23 cellular contexts compared by ENCODE assay signal in genomic region chr12:12745576-12746211, GRCh38. TPM values are rescaled to one million over a fixed set of nuclear protein-coding genes. Genes with fewer than 3 reads are reported as not detected.
DNase-seq lines count a peak whose midpoint lies in the region; ATAC-seq and TF ChIP-seq lines count a peak whose summit lies in the region.
"Had no signal": no experiment of that assay in that cellular context is flagged by ENCODE, and none has a peak within 500 bp of the region (broad histone marks: within the 10 kb centered on the region; RNA-seq: fewer than 3 reads in every experiment).

No MANE protein-coding gene starts in this region.

- H3K4me1 ChIP-seq in PC-3 (ENCODE audit: insufficient read depth, low read length) (peaks cover 15% of the 10 kb centered on the region), endodermal cell (ENCODE audit: control insufficient read depth, insufficient read depth, low read length) (peaks cover 18% of the 10 kb centered on the region), hepatocyte (ENCODE audit: insufficient read depth) (no peaks in the 10 kb centered on the region)
- H3K4me1 ChIP-seq: Peyer's patch had no signal

- peak overlapping the region; percentile 6 for H3K27ac Mint-ChIP-seq in endodermal cell
- H3K27ac Mint-ChIP-seq: activated naive CD8-positive, alpha-beta T cell; activated T-helper 17 cell treated with anti-CD3 and anti-CD28 coated beads, Interleukin-2, amount 50 U/mL, for 72 hours; progenitor cell of endocrine pancreas had no signal

- H3K4me2 ChIP-seq in PC-3 (ENCODE audit: low read length) (0 out of 2 replicates have a peak overlapping the region, but pooled peaks have one; percentile 30), hepatocyte (no peak overlapping the region)

- no peaks in the 10 kb centered on the region for H3K36me3 ChIP-seq in PC-3 (ENCODE audit: low read depth, low read length)
- no peaks in the 10 kb centered on the region for H3K36me3 ChIP-seq in endodermal cell (ENCODE audit: control insufficient read depth, insufficient read depth, low read length)
- H3K36me3 ChIP-seq in hepatocyte (replicated peaks; ENCODE audit: insufficient read depth, low read depth) = no peaks in the 10 kb centered on the region
- H3K36me3 ChIP-seq: Peyer's patch, suprapubic skin had no signal

- H3F3A ChIP-seq in PC-3 (ENCODE audit: low read length, unreplicated experiment) = no peaks in the 10 kb centered on the region

- H3K4me3 Mint-ChIP-seq in endodermal cell = no peak overlapping the region
- H3K4me3 Mint-ChIP-seq: activated naive CD8-positive, alpha-beta T cell; activated T-helper 17 cell treated with anti-CD3 and anti-CD28 coated beads, Interleukin-2, amount 50 U/mL, for 72 hours; CD4-positive, CD25-positive, alpha-beta regulatory T cell had no signal

- POLR2A ChIA-PET in PC-3 (lab: Charles Lee; ENCODE audit: unreplicated experiment) = no interaction called here

- CTCF ChIA-PET in PC-3 (lab: Charles Lee) = no interaction called here

- H3K36me3 Mint-ChIP-seq in endodermal cell (ENCODE audit: low read depth) = no peaks in the 10 kb centered on the region

- H3K9me3 ChIP-seq in PC-3 (ENCODE audit: low read length) = no peaks in the 10 kb centered on the region
- no peaks in the 10 kb centered on the region for H3K9me3 ChIP-seq in endodermal cell (ENCODE audit: control insufficient read depth, low read length)
- H3K9me3 ChIP-seq in hepatocyte (ENCODE audit: low read depth) = no peaks in the 10 kb centered on the region
- H3K9me3 ChIP-seq: Peyer's patch, suprapubic skin had no signal

- WGBS in endodermal cell (ENCODE audit: insufficient coverage in 1 of 2, insufficient read length in 1 of 2), 2 experiments = 82 to 87% methylated on average over 6 of the region's 7 CpGs
- WGBS in hepatocyte (ENCODE audit: low lambda C conversion rate, missing lambda C conversion rate) = 62% methylated on average over 7 of the region's 7 CpGs

- H3K9ac ChIP-seq in PC-3 (ENCODE audit: low read length) = no peak overlapping the region
- H3K9ac ChIP-seq in endodermal cell (ENCODE audit: extremely low read depth, low read length, poor library complexity, severe bottlenecking) = no peak overlapping the region

- H3K9me3 Mint-ChIP-seq in endodermal cell = no peaks in the 10 kb centered on the region
- H3K9me3 Mint-ChIP-seq: activated T-helper 17 cell treated with anti-CD3 and anti-CD28 coated beads, Interleukin-2, amount 50 U/mL, for 72 hours; CD4-positive, CD25-positive, alpha-beta regulatory T cell had no signal

- H3K9me2 ChIP-seq in PC-3 (replicated peaks; ENCODE audit: low read length) (no peaks in the 10 kb centered on the region), hepatocyte (replicated peaks; ENCODE audit: insufficient read depth) (no peaks in the 10 kb centered on the region)

- H3K27me3 ChIP-seq in PC-3 (ENCODE audit: low read length) (no peaks in the 10 kb centered on the region), endodermal cell (ENCODE audit: control insufficient read depth, insufficient read depth, low read length, poor library complexity, severe bottlenecking) (no peaks in the 10 kb centered on the region), hepatocyte (no peaks in the 10 kb centered on the region)
- H3K27me3 ChIP-seq: Peyer's patch, suprapubic skin had no signal

- no peak overlapping the region for H3K4me3 ChIP-seq in PC-3 (ENCODE audit: low read length)
- no peak overlapping the region for H3K4me3 ChIP-seq in endodermal cell (ENCODE audit: low read length)
- H3K4me3 ChIP-seq in hepatocyte = no peak overlapping the region
- H3K4me3 ChIP-seq: coronary artery, Peyer's patch, suprapubic skin had no signal

- H3K27ac ChIP-seq in PC-3 (ENCODE audit: low read length) = no peak overlapping the region; the same call in 1 of the 2 replicates
- no peak overlapping the region for H3K27ac ChIP-seq in endodermal cell (ENCODE audit: low read depth, low read length)
- H3K27ac ChIP-seq in hepatocyte = no peak overlapping the region
- H3K27ac ChIP-seq: coronary artery, Peyer's patch, suprapubic skin had no signal

- peak; percentile 43; the same call in 1 of the 2 replicates for ATAC-seq in PC-3
- ATAC-seq: activated T-helper 17 cell treated with anti-CD3 and anti-CD28 coated beads, Interleukin-2, amount 50 U/mL, for 72 hours; left lobe of liver had no signal

- H3K27me3 Mint-ChIP-seq in endodermal cell (ENCODE audit: insufficient read depth) = peaks cover 5% of the 10 kb centered on the region
- H3K27me3 Mint-ChIP-seq: activated naive CD8-positive, alpha-beta T cell; activated T-helper 17 cell treated with anti-CD3 and anti-CD28 coated beads, Interleukin-2, amount 50 U/mL, for 72 hours; CD4-positive, CD25-positive, alpha-beta regulatory T cell had no signal

- H2AFZ ChIP-seq in PC-3 (ENCODE audit: low read length) (no peak overlapping the region), hepatocyte (no peak overlapping the region)

- no peaks in the 10 kb centered on the region for H4K20me1 ChIP-seq in PC-3 (ENCODE audit: low read length)
- no peaks in the 10 kb centered on the region for H4K20me1 ChIP-seq in hepatocyte (ENCODE audit: insufficient read depth, poor library complexity, severe bottlenecking)

- TF ChIP-seq CTCF in PC-3 (conservative IDR thresholded peaks at IDR 0.05; ENCODE audit: low read depth, low read length) (no peak), endodermal cell (conservative IDR thresholded peaks at IDR 0.05) (no peak), hepatocyte (IDR thresholded peaks at IDR 0.05; ENCODE audit: poor library complexity) (no peak)

- BruUV-seq in PC-3 (replicated peaks; lab: Mats Ljungman, UMichigan) = no TSS peak

- no peaks in the 10 kb centered on the region for H3K79me2 ChIP-seq in PC-3 (ENCODE audit: low read length)
- peaks cover 2% of the 10 kb centered on the region for H3K79me2 ChIP-seq in hepatocyte

- in situ Hi-C loops in G401 (cut with HindIII; ENCODE audit: low sequenced_read_pairs) = no loop called here

- peaks cover 40% of the 10 kb centered on the region for H3K4me1 Mint-ChIP-seq in endodermal cell

- DNase-seq in G401 (ENCODE audit: low spot score) (peak; percentile 70), PC-3 (peak; percentile 52), endodermal cell (no peak), renal cortical epithelial cell (ENCODE audit: low read depth) (peak; percentile 72), hepatocyte (ENCODE audit: low spot score) (no peak), NCI-H526 (lab: John Stamatoyannopoulos, UW) (no peak), GM19240 (ENCODE audit: insufficient read length, low spot score) (no peak)
- DNase-seq: activated CD4-positive, alpha-beta T cell treated with anti-CD3 and anti-CD28 coated beads for 48 hours; CD4-positive, CD25-positive, alpha-beta regulatory T cell; DMS153; glutamatergic neuron; NCI-H1092 treated with DMSO at 0.1 percent for 48 hours; NCI-H2029; NCI-H226; Peyer's patch; T-helper 2 cell had no signal

- intact Hi-C loops in PC-3 (cut with micrococcal nuclease) = no loop called here

RNA-seq across cellular contexts. Expression of gene CDKN1B, which starts 28.5 kb away (rescaled TPM):
- total RNA-seq in G401 (2014; rRNA removed; shearing (Covaris generic)) = 65.6 and 81.7 TPM in 2 replicates
- total RNA-seq in PC-3 (2014; rRNA removed) (29.2 and 37.2 TPM in 2 replicates), endodermal cell (10 to 100 TPM; 40.1 to 63.9 TPM), renal cortical epithelial cell (22.7 and 24.5 TPM in 2 replicates), hepatocyte (44.8 and 46.0 TPM in 2 replicates)
- 52.2 TPM for polyA plus RNA-seq in endodermal cell (2013, experiment 1 of 2)
- 53.2 TPM for polyA plus RNA-seq in endodermal cell (2013, experiment 2 of 2)
- polyA plus RNA-seq in hepatocyte = 4.2 and 7.0 TPM in 2 replicates

RNA-seq across cellular contexts. Expression of gene APOLD1, which starts 39.8 kb away (rescaled TPM):
- total RNA-seq in G401 (2014; rRNA removed; shearing (Covaris generic)) = 31.6 and 39.5 TPM in 2 replicates
- total RNA-seq in PC-3 (2014; rRNA removed) (2.8 and 3.5 TPM in 2 replicates), endodermal cell (1 to 10 TPM; 1.8 to 3.2 TPM), renal cortical epithelial cell (1.5 and 3.6 TPM in 2 replicates), hepatocyte (5.6 and 6.0 TPM in 2 replicates)
- 8.8 TPM for polyA plus RNA-seq in endodermal cell (2013, experiment 1 of 2)
- 7.7 TPM for polyA plus RNA-seq in endodermal cell (2013, experiment 2 of 2)
- polyA plus RNA-seq in hepatocyte = 1.5 and 3.8 TPM in 2 replicates

RNA-seq across cellular contexts. Expression of gene GPR19, which starts 49.7 kb away (rescaled TPM):
- total RNA-seq in G401 (2014; rRNA removed; shearing (Covaris generic)) = 1.0 and 1.3 TPM in 2 replicates
- total RNA-seq in PC-3 (2014; rRNA removed) (0.52 and 2.1 TPM in 2 replicates), endodermal cell (1 to 10 TPM; 5.4 to 7.2 TPM), renal cortical epithelial cell (0.15 TPM in 1 of 2 replicates, not detected in the other), hepatocyte (0.16 and 0.50 TPM in 2 replicates)
- polyA plus RNA-seq in endodermal cell (2013, experiment 1 of 2) = 15.4 TPM
- polyA plus RNA-seq in endodermal cell (2013, experiment 2 of 2) = 11.8 TPM
- 0.44 and 0.74 TPM in 2 replicates for polyA plus RNA-seq in hepatocyte
- total RNA-seq: fibroblast of lung had no signal

Comparison
In these comparisons a context has a peak if more than half of its experiments do, and no peak if none do; other contexts are left out.
1. DNase-seq: peak in G401 (single experiment), PC-3 (single experiment) and renal cortical epithelial cell (single experiment); none in endodermal cell (single experiment), hepatocyte (single experiment), NCI-H526 (0 of 2) and GM19240 (single experiment).